ENCODE assay signal across 22 cellular contexts in the genomic region with DNA sequence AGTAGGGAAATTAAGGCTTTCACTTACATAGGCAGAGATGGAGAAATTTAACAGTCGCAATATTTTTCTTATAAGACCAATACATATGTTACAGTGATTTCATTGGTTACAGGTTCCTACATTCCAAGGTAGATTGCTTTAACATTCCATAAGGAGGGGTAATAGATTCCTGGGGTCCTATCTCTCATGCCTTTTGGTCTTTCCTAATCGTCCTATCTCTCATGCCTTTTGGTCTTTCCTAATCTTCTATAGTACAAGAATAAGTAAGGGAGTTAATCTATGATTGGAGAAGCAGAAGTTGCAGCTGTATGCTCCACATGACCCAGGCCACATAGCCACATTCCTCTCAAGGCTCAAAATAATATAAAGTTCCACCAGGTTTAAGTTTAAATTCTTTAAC.
"Had no signal": no experiment of that assay in that cellular context is flagged by ENCODE, and none has a peak within 500 bp of the region (broad histone marks: within the 10 kb centered on the region; RNA-seq: fewer than 3 reads in every experiment).

No MANE protein-coding gene starts in this region.

- H3K4me1 ChIP-seq: lower lobe of right lung, right atrium auricular region had no signal

- H3K27ac Mint-ChIP-seq: activated B cell treated with CpG ODN at 0.5 μM for 24 hours; activated CD4-positive, alpha-beta memory T cell treated with anti-CD3 and anti-CD28 coated beads for 36 hours; activated CD8-positive, alpha-beta memory T cell treated with anti-CD3 and anti-CD28 coated beads, Interleukin-2, amount 10 ng/mL, durations not matched to agents 7 days and 5 days; activated naive CD8-positive, alpha-beta T cell treated with anti-CD3 and anti-CD28 coated beads, Interleukin-2, amount 10 ng/mL, durations not matched to agents 7 days and 5 days; brain; stimulated activated effector memory CD8-positive, alpha-beta T cell treated with anti-CD3 and anti-CD28 coated beads, Interleukin-12 subunit alpha, Interleukin-12 subunit beta, amount 100 ng/mL, for 72 hours had no signal

- H3K27ac ChIP-seq: coronary artery, lower lobe of right lung, right atrium auricular region, testis had no signal

- H3K9me3 ChIP-seq: lower lobe of right lung, right atrium auricular region, testis had no signal

- H3K36me3 Mint-ChIP-seq: activated CD4-positive, alpha-beta memory T cell treated with anti-CD3 and anti-CD28 coated beads for 36 hours; activated CD8-positive, alpha-beta memory T cell treated with anti-CD3 and anti-CD28 coated beads, Interleukin-2, amount 10 ng/mL, durations not matched to agents 7 days and 5 days; activated naive CD8-positive, alpha-beta T cell treated with anti-CD3 and anti-CD28 coated beads, Interleukin-2, amount 10 ng/mL, durations not matched to agents 7 days and 5 days; brain; stimulated activated effector memory CD8-positive, alpha-beta T cell treated with anti-CD3 and anti-CD28 coated beads, Interleukin-12 subunit alpha, Interleukin-12 subunit beta, amount 100 ng/mL, for 72 hours had no signal

- H3K4me1 Mint-ChIP-seq: activated B cell treated with CpG ODN at 0.5 μM for 24 hours; activated CD8-positive, alpha-beta memory T cell treated with anti-CD3 and anti-CD28 coated beads, Interleukin-2, amount 10 ng/mL, durations not matched to agents 7 days and 5 days; activated naive CD8-positive, alpha-beta T cell treated with anti-CD3 and anti-CD28 coated beads, Interleukin-2, amount 10 ng/mL, durations not matched to agents 7 days and 5 days; central memory CD8-positive, alpha-beta T cell; nephron; stimulated activated effector memory CD8-positive, alpha-beta T cell treated with anti-CD3 and anti-CD28 coated beads, Interleukin-12 subunit alpha, Interleukin-12 subunit beta, amount 100 ng/mL, for 72 hours had no signal

- H3K36me3 ChIP-seq: lower lobe of right lung, right atrium auricular region had no signal

- ATAC-seq: activated CD8-positive, alpha-beta memory T cell treated with anti-CD3 and anti-CD28 coated beads, Interleukin-2, amount 10 ng/mL, durations not matched to agents 7 days and 5 days; stimulated activated effector memory CD8-positive, alpha-beta T cell treated with anti-CD3 and anti-CD28 coated beads, Interleukin-12 subunit alpha, Interleukin-12 subunit beta, amount 100 ng/mL, for 72 hours had no signal

- DNase-seq: activated B cell treated with CpG ODN at 0.5 μM for 24 hours; activated CD4-positive, alpha-beta memory T cell treated with anti-CD3 and anti-CD28 coated beads for 36 hours; activated CD4-positive, alpha-beta T cell treated with anti-CD3 and anti-CD28 coated beads for 4 hours; activated CD8-positive, alpha-beta memory T cell treated with anti-CD3 and anti-CD28 coated beads, Interleukin-2, amount 10 ng/mL, durations not matched to agents 7 days and 5 days; activated naive CD4-positive, alpha-beta T cell; activated naive CD8-positive, alpha-beta T cell treated with anti-CD3 and anti-CD28 coated beads, Interleukin-2, amount 10 ng/mL, durations not matched to agents 7 days and 5 days; anterior cingulate cortex; hypothalamus; lower lobe of right lung; midbrain; posterior cingulate gyrus; small intestine; stimulated activated CD4-positive, alpha-beta T cell treated with anti-CD3 and anti-CD28 coated beads, Interleukin-4, amount 100 ng/mL, for 24 hours had no signal

- H3K27me3 Mint-ChIP-seq: activated CD4-positive, alpha-beta memory T cell treated with anti-CD3 and anti-CD28 coated beads for 36 hours; activated CD8-positive, alpha-beta memory T cell treated with anti-CD3 and anti-CD28 coated beads, Interleukin-2, amount 10 ng/mL, durations not matched to agents 7 days and 5 days; brain; central memory CD8-positive, alpha-beta T cell had no signal

- H3K4me3 ChIP-seq: coronary artery, lower lobe of right lung, right atrium auricular region, testis had no signal

- H3K27me3 ChIP-seq: right atrium auricular region, testis had no signal

- H3K9me3 Mint-ChIP-seq: activated B cell treated with CpG ODN at 0.5 μM for 24 hours; activated CD4-positive, alpha-beta memory T cell treated with anti-CD3 and anti-CD28 coated beads for 36 hours; activated naive CD8-positive, alpha-beta T cell treated with anti-CD3 and anti-CD28 coated beads, Interleukin-2, amount 10 ng/mL, durations not matched to agents 7 days and 5 days; central memory CD8-positive, alpha-beta T cell; nephron; stimulated activated effector memory CD8-positive, alpha-beta T cell treated with anti-CD3 and anti-CD28 coated beads, Interleukin-12 subunit alpha, Interleukin-12 subunit beta, amount 100 ng/mL, for 72 hours had no signal

- H3K4me3 Mint-ChIP-seq: activated B cell treated with CpG ODN at 0.5 μM for 24 hours; activated CD4-positive, alpha-beta memory T cell treated with anti-CD3 and anti-CD28 coated beads for 36 hours; activated CD8-positive, alpha-beta memory T cell treated with anti-CD3 and anti-CD28 coated beads, Interleukin-2, amount 10 ng/mL, durations not matched to agents 7 days and 5 days; activated naive CD8-positive, alpha-beta T cell treated with anti-CD3 and anti-CD28 coated beads, Interleukin-2, amount 10 ng/mL, durations not matched to agents 7 days and 5 days; brain; central memory CD8-positive, alpha-beta T cell; nephron; stimulated activated effector memory CD8-positive, alpha-beta T cell treated with anti-CD3 and anti-CD28 coated beads, Interleukin-12 subunit alpha, Interleukin-12 subunit beta, amount 100 ng/mL, for 72 hours had no signal

- FAIRE-seq: frontal cortex, keratinocyte, small intestine had no signal
